In the genomic region with DNA sequence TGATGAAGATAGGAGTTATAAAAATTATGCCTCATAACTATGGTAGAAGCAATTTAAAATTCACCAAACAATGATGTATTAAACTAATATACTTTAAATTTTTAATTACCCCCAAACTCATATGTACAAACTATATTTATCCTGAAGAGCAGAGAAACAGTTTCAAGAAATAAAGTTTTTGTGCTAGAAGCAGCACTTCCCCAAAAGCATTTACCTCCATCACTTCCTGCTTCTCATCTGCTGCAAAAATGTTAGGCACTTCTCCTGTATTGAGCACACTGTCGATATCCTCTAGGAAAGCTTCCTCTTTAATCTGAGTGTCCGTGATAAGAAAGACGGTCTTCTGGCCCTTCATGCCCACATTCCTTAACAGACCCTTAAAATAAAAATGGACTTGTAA, we compare ENCODE assay signal across 1 cellular context.
TF ChIP-seq lines count a peak whose summit lies in the region.

No MANE protein-coding gene starts in this region.

TF ChIP-seq in H1, 55 proteins besides CTCF, POLR2A, EP300 and RAD21 (continued from another document):
- no peak for TF ChIP-seq CHD7 (IDR thresholded peaks at IDR 0.05; ENCODE audit: insufficient replicate concordance, low read length)
- TF ChIP-seq KDM1A (IDR thresholded peaks at IDR 0.05; ENCODE audit: borderline replicate concordance, low read length), result no peak
